ENCODE assay signal across 18 cellular contexts in the genomic region with DNA sequence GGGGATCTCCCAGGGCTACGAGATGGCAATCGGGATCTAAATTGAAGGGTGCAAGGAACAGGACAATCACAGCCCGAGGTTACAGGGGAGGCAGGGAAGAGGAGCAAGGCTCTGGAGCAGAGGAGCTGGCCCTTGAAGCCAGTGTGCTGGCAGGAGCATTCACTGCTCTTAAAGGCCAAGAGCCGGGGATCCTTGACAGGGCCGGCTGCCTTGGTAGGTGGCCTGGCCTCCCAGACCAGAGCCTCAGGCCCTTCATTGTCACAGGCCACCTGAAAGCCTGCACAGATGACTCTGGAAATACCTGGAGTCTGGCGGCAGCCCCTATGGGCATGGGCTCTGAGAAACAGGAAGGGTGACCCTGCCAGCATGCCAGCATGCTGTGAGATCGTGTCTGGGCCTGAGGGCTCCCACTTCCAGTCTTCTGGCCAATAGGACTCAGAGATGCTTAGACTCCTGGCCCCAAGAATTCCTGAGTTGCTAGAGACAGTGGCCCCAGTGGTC. TPM values are rescaled to one million over a fixed set of nuclear protein-coding genes. Genes with fewer than 3 reads are reported as not detected.
A peak's percentile ranks its signal among the peaks of the same experiment; 100 is the strongest.
DNase-seq lines count a peak whose midpoint lies in the region; ATAC-seq, FAIRE-seq and TF ChIP-seq lines count a peak whose summit lies in the region.
"Had no signal": no experiment of that assay in that cellular context is flagged by ENCODE, and none has a peak within 500 bp of the region (broad histone marks: within the 10 kb centered on the region; RNA-seq: fewer than 3 reads in every experiment).

No MANE protein-coding gene starts in this region.

- TF ChIP-seq POLR2A in prostate gland (IDR thresholded peaks at IDR 0.05) = no peak

- H3K27me3 ChIP-seq in keratinocyte (ENCODE audit: control insufficient read depth, extremely low read depth, insufficient read depth, low read length) = no peaks in the 10 kb centered on the region
- no peaks in the 10 kb centered on the region for H3K27me3 ChIP-seq in prostate gland (replicated peaks; ENCODE audit: insufficient read depth)
- H3K27me3 ChIP-seq: gastrocnemius medialis, thyroid gland had no signal

- H3K9me1 ChIP-seq in keratinocyte (ENCODE audit: control insufficient read depth, extremely low read depth, insufficient read depth, low read length) = no peaks in the 10 kb centered on the region

- H3K4me3 ChIP-seq in keratinocyte (ENCODE audit: control insufficient read depth in 2 of 3, extremely low read depth in 1 of 3, insufficient read depth in 2 of 3, low read depth in 1 of 3, low read length in 3 of 3) (peak overlapping the region in 1 of 3 experiments; percentile 14), prostate gland (no peak overlapping the region)
- H3K4me3 ChIP-seq: gastrocnemius medialis, thyroid gland had no signal

- no peaks in the 10 kb centered on the region for H3K9me3 ChIP-seq in keratinocyte (ENCODE audit: control insufficient read depth, low read depth, low read length)
- no peaks in the 10 kb centered on the region for H3K9me3 ChIP-seq in prostate gland
- H3K9me3 ChIP-seq: gastrocnemius medialis, thyroid gland had no signal

- peak; percentile 90 for FAIRE-seq in keratinocyte (lab: Jason Lieb, UNC)

- intact Hi-C loops in prostate gland (cut with DNase I) = no loop called here
- intact Hi-C loops in activated T-helper 1 cell treated with anti-CD3 and anti-CD28 coated beads, Interleukin-12 subunit alpha, Interleukin-12 subunit beta, Interleukin-2, Interleukin-4 antibody, amounts not matched to agents 30 ng/mL and 10 ng/mL and 1 ng/mL, durations not matched to agents 14 hours and 24 hours and 36 hours (cut with micrococcal nuclease) = no loop called here

- dilution Hi-C loops in keratinocyte (cut with MboI; ENCODE audit: extremely low pct_ligation_motif_present, low sequenced_read_pairs) = no loop called here

- WGBS in prostate gland = 53% methylated on average over 7 of the region's 7 CpGs

- H3K36me3 ChIP-seq in keratinocyte (ENCODE audit: control insufficient read depth in 2 of 2, extremely low read depth in 1 of 2, insufficient read depth in 2 of 2, low read length in 2 of 2) (peaks cover 0 to 4% of the 10 kb centered on the region in 2 experiments), prostate gland (no peaks in the 10 kb centered on the region)

- no peak for TF ChIP-seq CTCF in keratinocyte (optimal IDR thresholded peaks at IDR 0.05 in 1 of 3, IDR thresholded peaks at IDR 0.05 in 1 of 3, conservative IDR thresholded peaks at IDR 0.05 in 1 of 3; ENCODE audit: extremely low read depth in 1 of 3, insufficient read depth in 2 of 3, low read length in 3 of 3)
- TF ChIP-seq CTCF in prostate gland (IDR thresholded peaks at IDR 0.05) = no peak

- no peaks in the 10 kb centered on the region for H3K79me2 ChIP-seq in keratinocyte (ENCODE audit: control insufficient read depth, insufficient read depth, low read length)

- no peaks in the 10 kb centered on the region for H3K36me3 Mint-ChIP-seq in activated T-helper 1 cell treated with anti-CD3 and anti-CD28 coated beads, Interleukin-12 subunit alpha, Interleukin-12 subunit beta, Interleukin-2, Interleukin-4 antibody, amounts not matched to agents 30 ng/mL and 10 ng/mL and 1 ng/mL, durations not matched to agents 14 hours and 24 hours and 36 hours (ENCODE audit: low read depth)
- H3K36me3 Mint-ChIP-seq: IgD-negative memory B cell had no signal

- H3K27me3 Mint-ChIP-seq in activated T-helper 1 cell treated with anti-CD3 and anti-CD28 coated beads, Interleukin-12 subunit alpha, Interleukin-12 subunit beta, Interleukin-2, Interleukin-4 antibody, amounts not matched to agents 30 ng/mL and 10 ng/mL and 1 ng/mL, durations not matched to agents 14 hours and 24 hours and 36 hours (ENCODE audit: insufficient read depth) = no peaks in the 10 kb centered on the region
- H3K27me3 Mint-ChIP-seq: activated T-helper 17 cell treated with anti-CD3 and anti-CD28 coated beads, Interleukin-2, amount 50 U/mL, for 72 hours; IgD-negative memory B cell; memory B cell had no signal

- peaks cover 15% of the 10 kb centered on the region for H3K4me1 ChIP-seq in keratinocyte (ENCODE audit: control insufficient read depth, extremely low read depth, insufficient read depth, low read length)
- peaks cover 3% of the 10 kb centered on the region for H3K4me1 ChIP-seq in prostate gland (replicated peaks)
- H3K4me1 ChIP-seq: gastrocnemius medialis, thyroid gland had no signal

- no peaks in the 10 kb centered on the region for H4K20me1 ChIP-seq in keratinocyte (ENCODE audit: control insufficient read depth, extremely low read depth, insufficient read depth, low read length)

- no peaks in the 10 kb centered on the region for H3K9me3 Mint-ChIP-seq in activated T-helper 1 cell treated with anti-CD3 and anti-CD28 coated beads, Interleukin-12 subunit alpha, Interleukin-12 subunit beta, Interleukin-2, Interleukin-4 antibody, amounts not matched to agents 30 ng/mL and 10 ng/mL and 1 ng/mL, durations not matched to agents 14 hours and 24 hours and 36 hours
- H3K9me3 Mint-ChIP-seq: activated T-helper 17 cell treated with anti-CD3 and anti-CD28 coated beads, Interleukin-2, amount 50 U/mL, for 72 hours; IgD-negative memory B cell; memory B cell had no signal

- H3K4me3 Mint-ChIP-seq in activated T-helper 1 cell treated with anti-CD3 and anti-CD28 coated beads, Interleukin-12 subunit alpha, Interleukin-12 subunit beta, Interleukin-2, Interleukin-4 antibody, amounts not matched to agents 30 ng/mL and 10 ng/mL and 1 ng/mL, durations not matched to agents 14 hours and 24 hours and 36 hours = no peak overlapping the region
- H3K4me3 Mint-ChIP-seq: activated T-helper 17 cell treated with anti-CD3 and anti-CD28 coated beads, Interleukin-2, amount 50 U/mL, for 72 hours; memory B cell had no signal

- H3K4me2 ChIP-seq in keratinocyte (ENCODE audit: control insufficient read depth, extremely low read depth, insufficient read depth, low read depth, low read length) = peak overlapping the region; percentile 76

- no peak for ATAC-seq in GM19324 (IDR thresholded peaks at IDR 0.05; ENCODE audit: low FRiP score, unreplicated experiment)
- ATAC-seq: activated T-helper 17 cell treated with anti-CD3 and anti-CD28 coated beads, Interleukin-2, amount 50 U/mL, for 72 hours; gastrocnemius medialis had no signal

- H3K9ac ChIP-seq in keratinocyte (ENCODE audit: control insufficient read depth, extremely low read depth, insufficient read depth, low read length) = peak overlapping the region; percentile 58

- DNase-seq in HPDE6-E6E7 (ENCODE audit: extremely low spot score) (peak; percentile 54), cerebellar cortex (ENCODE audit: low spot score) (peak; percentile 10), keratinocyte (ENCODE audit: low read depth, low spot score) (peak; percentile 4), prostate gland (ENCODE audit: low spot score) (peak; percentile 36), NCI-H2227 treated with DMSO at 0.1 percent for 48 hours (lab: John Stamatoyannopoulos, UW) (no peak)
- DNase-seq in activated T-helper 1 cell treated with anti-CD3 and anti-CD28 coated beads, Interleukin-12 subunit alpha, Interleukin-12 subunit beta, Interleukin-2, Interleukin-4 antibody, amounts not matched to agents 30 ng/mL and 10 ng/mL and 1 ng/mL, durations not matched to agents 14 hours and 24 hours and 36 hours (ENCODE audit: low spot score) = no peak
- no peak for DNase-seq in activated CD4-positive, alpha-beta T cell treated with anti-CD3 and anti-CD28 coated beads, Interleukin-2, amount 50 U/mL, for 48 hours
- DNase-seq: activated CD8-positive, alpha-beta memory T cell treated with anti-CD3 and anti-CD28 coated beads for 24 hours; gastrocnemius medialis; MV-4-11; NCI-H748 treated with DMSO at 0.1 percent for 48 hours; stimulated activated CD4-positive, alpha-beta T cell treated with anti-CD3 and anti-CD28 coated beads, Interleukin-4, amount 100 ng/mL, for 24 hours; stimulated activated CD8-positive, alpha-beta memory T cell treated with anti-CD3 and anti-CD28 coated beads, Interleukin-4, amount 100 ng/mL, for 48 hours; thyroid gland had no signal

- peak overlapping the region; percentile 76 for H2AFZ ChIP-seq in keratinocyte (ENCODE audit: control insufficient read depth, low read length)

- H3K27ac ChIP-seq in keratinocyte (ENCODE audit: control insufficient read depth, insufficient read depth, low read length) (peak overlapping the region; percentile 54), prostate gland (peak overlapping the region in 1 of 2 donors; percentile 20)
- H3K27ac ChIP-seq: gastrocnemius medialis, thyroid gland had no signal

- H3K27ac Mint-ChIP-seq in activated T-helper 1 cell treated with anti-CD3 and anti-CD28 coated beads, Interleukin-12 subunit alpha, Interleukin-12 subunit beta, Interleukin-2, Interleukin-4 antibody, amounts not matched to agents 30 ng/mL and 10 ng/mL and 1 ng/mL, durations not matched to agents 14 hours and 24 hours and 36 hours = no peak overlapping the region
- H3K27ac Mint-ChIP-seq: activated T-helper 17 cell treated with anti-CD3 and anti-CD28 coated beads, Interleukin-2, amount 50 U/mL, for 72 hours; IgD-negative memory B cell; memory B cell had no signal

- H3K4me1 Mint-ChIP-seq in activated T-helper 1 cell treated with anti-CD3 and anti-CD28 coated beads, Interleukin-12 subunit alpha, Interleukin-12 subunit beta, Interleukin-2, Interleukin-4 antibody, amounts not matched to agents 30 ng/mL and 10 ng/mL and 1 ng/mL, durations not matched to agents 14 hours and 24 hours and 36 hours (ENCODE audit: low read depth) = no peaks in the 10 kb centered on the region
- H3K4me1 Mint-ChIP-seq: activated T-helper 17 cell treated with anti-CD3 and anti-CD28 coated beads, Interleukin-2, amount 50 U/mL, for 72 hours; memory B cell had no signal

RNA-seq across cellular contexts. Expression of gene PDIA6, which starts 38.7 kb away (rescaled TPM):
- polyA plus RNA-seq in keratinocyte = 173 to 351 TPM (median 310 TPM) in 3 replicates
- 222 TPM for polyA plus RNA-seq in keratinocyte (2011; ENCODE audit: low read depth)
- polyA plus RNA-seq in keratinocyte (2011; cell fraction: cytosol; rRNA removed) = 143 and 153 TPM in 2 replicates
- polyA plus RNA-seq in keratinocyte (2011; cell fraction: nucleus; rRNA removed) = 261 and 373 TPM in 2 replicates
- 129 and 307 TPM in 2 replicates for polyA plus RNA-seq in keratinocyte (2012; ENCODE audit: low replicate concordance)
- polyA minus RNA-seq in keratinocyte = 69.8 to 177 TPM (median 92.2 TPM) in 3 replicates
- 101 TPM for polyA minus RNA-seq in keratinocyte (2011; cell fraction: cytosol; rRNA and poly(A)+ RNA removed)
- 117 and 185 TPM in 2 replicates for polyA minus RNA-seq in keratinocyte (2011; cell fraction: nucleus; rRNA and poly(A)+ RNA removed)
- total RNA-seq in prostate gland = 100 to 1,000 TPM; 109 to 213 TPM
- total RNA-seq in activated T-helper 1 cell treated with anti-CD3 and anti-CD28 coated beads, Interleukin-12 subunit alpha, Interleukin-12 subunit beta, Interleukin-2, Interleukin-4 antibody, amounts not matched to agents 30 ng/mL and 10 ng/mL and 1 ng/mL, durations not matched to agents 14 hours and 24 hours and 36 hours = 171 and 173 TPM in 2 replicates

RNA-seq across cellular contexts. Expression of gene ATP6V1C2, which starts 52.5 kb away (rescaled TPM):
- 0.31 to 0.55 TPM (median 0.49 TPM) in 3 replicates for polyA plus RNA-seq in keratinocyte
- 61.7 TPM for polyA plus RNA-seq in keratinocyte (2011; ENCODE audit: low read depth)
- polyA plus RNA-seq in keratinocyte (2011; cell fraction: cytosol; rRNA removed) = 0.26 and 0.68 TPM in 2 replicates
- 5.0 and 9.5 TPM in 2 replicates for polyA plus RNA-seq in keratinocyte (2011; cell fraction: nucleus; rRNA removed)
- polyA plus RNA-seq in keratinocyte (2012; ENCODE audit: low replicate concordance) = 0.92 and 99.9 TPM in 2 replicates
- 0.13 TPM in 1 of 3 replicates, not detected in the others for polyA minus RNA-seq in keratinocyte
- polyA minus RNA-seq in keratinocyte (2011; cell fraction: cytosol; rRNA and poly(A)+ RNA removed) = not detected
- polyA minus RNA-seq in keratinocyte (2011; cell fraction: nucleus; rRNA and poly(A)+ RNA removed) = 1.7 and 3.0 TPM in 2 replicates
- total RNA-seq in prostate gland = 1 to 10 TPM in 1 of 2 donors, under 1 TPM in 1; 0.41 to 4.0 TPM
- total RNA-seq in activated T-helper 1 cell treated with anti-CD3 and anti-CD28 coated beads, Interleukin-12 subunit alpha, Interleukin-12 subunit beta, Interleukin-2, Interleukin-4 antibody, amounts not matched to agents 30 ng/mL and 10 ng/mL and 1 ng/mL, durations not matched to agents 14 hours and 24 hours and 36 hours = 0.05 and 0.24 TPM in 2 replicates
- total RNA-seq: activated T-helper 17 cell treated with anti-CD3 and anti-CD28 coated beads, Interleukin-2, amount 50 U/mL, for 72 hours; gastrocnemius medialis; thyroid gland had no signal

Comparison
In these comparisons a context has a peak if more than half of its experiments do, and no peak if none do; other contexts are left out.
1. DNase-seq: peak in HPDE6-E6E7 (single experiment), cerebellar cortex (single experiment), keratinocyte (single experiment) and prostate gland (single experiment); none in activated T-helper 1 cell treated with anti-CD3 and anti-CD28 coated beads, Interleukin-12 subunit alpha, Interleukin-12 subunit beta, Interleukin-2, Interleukin-4 antibody, amounts not matched to agents 30 ng/mL and 10 ng/mL and 1 ng/mL, durations not matched to agents 14 hours and 24 hours and 36 hours (single experiment), NCI-H2227 treated with DMSO at 0.1 percent for 48 hours (single experiment) and activated CD4-positive, alpha-beta T cell treated with anti-CD3 and anti-CD28 coated beads, Interleukin-2, amount 50 U/mL, for 48 hours (0 of 2).